8 cellular contexts compared by ENCODE assay signal in the genomic region with DNA sequence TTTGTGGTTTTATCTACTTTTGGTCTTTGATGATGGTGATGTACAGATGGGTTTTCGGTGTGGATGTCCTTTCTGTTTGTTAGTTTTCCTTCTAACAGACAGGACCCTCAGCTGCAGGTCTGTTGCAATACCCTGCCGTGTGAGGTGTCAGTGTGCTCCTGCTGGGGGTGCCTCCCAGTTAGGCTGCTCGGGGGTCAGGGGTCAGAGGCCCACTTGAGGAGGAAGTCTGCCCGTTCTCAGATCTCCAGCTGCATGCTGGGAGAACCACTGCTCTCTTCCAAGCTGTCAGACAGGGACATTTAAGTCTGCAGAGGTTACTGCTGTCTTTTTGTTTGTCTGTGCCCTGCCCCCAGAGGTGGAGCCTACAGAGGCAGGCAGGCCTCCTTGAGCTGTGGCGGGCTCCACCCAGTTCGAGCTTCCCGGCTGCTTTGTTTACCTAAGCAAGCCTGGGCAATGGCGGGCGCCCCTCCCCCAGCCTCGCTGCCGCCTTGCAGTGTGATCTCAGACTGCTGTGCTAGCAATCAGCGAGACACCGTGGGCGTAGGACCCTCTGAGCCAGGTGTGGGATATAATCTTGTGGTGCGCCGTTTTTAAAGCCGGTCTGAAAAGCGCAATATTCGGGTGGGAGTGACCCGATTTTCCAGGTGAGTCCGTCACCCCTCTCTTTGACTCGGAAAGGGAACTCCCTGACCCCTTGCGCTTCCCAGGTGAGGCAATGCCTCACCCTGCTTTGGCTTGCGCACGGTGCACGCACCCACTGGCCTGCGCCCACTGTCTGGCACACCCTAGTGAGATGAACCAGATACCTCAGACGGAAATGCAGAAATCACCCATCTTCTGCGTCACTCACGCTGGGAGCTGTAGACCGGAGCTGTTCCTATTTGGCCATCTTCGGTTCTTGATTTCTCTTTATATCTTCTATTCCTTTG.
DNase-seq lines count a peak whose midpoint lies in the region; ATAC-seq, FAIRE-seq and TF ChIP-seq lines count a peak whose summit lies in the region.
"Not testable (repeated sequence)": the region's sequence is repeated elsewhere in the genome, so short reads cannot be mapped to it uniquely, and the experiment has no call there.

No MANE protein-coding gene starts in this region.

- not testable (repeated sequence) for H3K23ac ChIP-seq in H9 (ENCODE audit: insufficient read length, low read depth, low read length)

- 2% methylated on average over 17 of the region's 32 CpGs for WGBS in A549 (ENCODE audit: missing lambda C conversion rate)
- WGBS in H9 (ENCODE audit: extremely low coverage, insufficient read length, low lambda C conversion rate) = no CpG with 5 or more reads among the region's 32 CpGs
- WGBS in endodermal cell (ENCODE audit: insufficient coverage in 1 of 2, insufficient read length in 1 of 2), 2 experiments = 74 to 89% methylated on average over 16 to 31 of the region's 32 CpGs

- H3K27ac Mint-ChIP-seq in H9 = peak overlapping the region; percentile 88 to 99 (median 96)
- peak overlapping the region; percentile 98 for H3K27ac Mint-ChIP-seq in endodermal cell
- peak overlapping the region; percentile 60 for H3K27ac Mint-ChIP-seq in osteocyte (ENCODE audit: unreplicated experiment)

- not testable (repeated sequence) for H3K14ac ChIP-seq in H9 (ENCODE audit: insufficient read depth, low read length)

- H3T11ph ChIP-seq in H9 (ENCODE audit: low read length) = not testable (repeated sequence)

- H3K9ac ChIP-seq in H9 (ENCODE audit: extremely low read depth, insufficient read length, low read length) = peak overlapping the region; percentile 58
- H3K9ac ChIP-seq in endodermal cell (ENCODE audit: extremely low read depth, low read length, poor library complexity, severe bottlenecking) = not testable (repeated sequence)

- H3K4me1 Mint-ChIP-seq in H9 = peaks cover 16 to 21% of the 10 kb centered on the region in 2 experiments
- H3K4me1 Mint-ChIP-seq in endodermal cell; osteocyte (ENCODE audit: unreplicated experiment): not testable (repeated sequence)

- not testable (repeated sequence) for H2AK5ac ChIP-seq in H9 (ENCODE audit: insufficient read length, low read length)

- H3K9me3 ChIP-seq in A549; H9 (ENCODE audit: control insufficient read depth, low read depth, low read length); endodermal cell (ENCODE audit: control insufficient read depth, low read length): not testable (repeated sequence)

- peak overlapping the region; percentile 87 to 95 for H3K27ac ChIP-seq in A549
- not testable (repeated sequence) for H3K27ac ChIP-seq in H9 (ENCODE audit: insufficient read length, low read depth, low read length); endodermal cell (ENCODE audit: low read depth, low read length)

- not testable (repeated sequence) for H2BK5ac ChIP-seq in H9 (ENCODE audit: insufficient read length, low read length)

- not testable (repeated sequence) for TF ChIP-seq EP300 in A549 (IDR thresholded peaks at IDR 0.05)

- not testable (repeated sequence) for H3K79me2 ChIP-seq in H9 (ENCODE audit: insufficient read depth, low read length)

- H4K20me1 ChIP-seq in H9 (ENCODE audit: control insufficient read depth, insufficient read depth, insufficient read length) = not testable (repeated sequence)

- CTCF ChIA-PET in A549 (lab: Yijun Ruan, JAX) = interaction anchor here (1.0 to 1.6 kb wide), 3 partner anchors 8 to 146 kb away, joined by 3 to 4 read pairs (median 4); no protein-coding TSS in a partner anchor

- H3K4me2 ChIP-seq in A549 (peak overlapping the region; percentile 88), H9 (ENCODE audit: insufficient read depth, insufficient read length, low read length) (peak overlapping the region; percentile 62)

- not testable (repeated sequence) for H3K36me3 ChIP-seq in endodermal cell (ENCODE audit: control insufficient read depth, insufficient read depth, low read length)

- H2BK120ac ChIP-seq in H9 (ENCODE audit: low read depth, low read length, poor library complexity, severe bottlenecking) = not testable (repeated sequence)

- peaks cover 1 to 10% (median 10%) of the 10 kb centered on the region in 3 experiments; a peak in 5 of 7 replicates for H3K36me3 Mint-ChIP-seq in H9 (ENCODE audit: insufficient read depth in 1 of 3, low read depth in 3 of 3)
- not testable (repeated sequence) for H3K36me3 Mint-ChIP-seq in endodermal cell (ENCODE audit: low read depth); osteocyte (ENCODE audit: unreplicated experiment)

- H3K4ac ChIP-seq in H9 (ENCODE audit: low read depth, low read length) = not testable (repeated sequence)

- DNase-seq in A549 (ENCODE audit: low read depth in 1 of 2, low spot score in 1 of 2) = peak in 1 of 2 experiments; percentile 70
- DNase-seq in H9; endodermal cell; osteocyte (ENCODE audit: extremely low spot score, unreplicated experiment): not testable (repeated sequence)
- DNase-seq in NCI-H1105 treated with DMSO at 0.1 percent for 48 hours (lab: John Stamatoyannopoulos, UW) = peak; percentile 54
- DNase-seq in NCI-H510A treated with DMSO at 0.1 percent for 48 hours (lab: John Stamatoyannopoulos, UW) = peak; percentile 23
- DNase-seq in RPMI8226 = peak; percentile 35
- peak in 1 of 2 donors; percentile 18 for DNase-seq in left colon

- H4K91ac ChIP-seq in H9 (ENCODE audit: insufficient read length, low read depth, low read length) = not testable (repeated sequence)

- intact Hi-C loops in left colon (cut with DNase I, micrococcal nuclease) = not testable (repeated sequence)

- not testable (repeated sequence) for H4K8ac ChIP-seq in H9 (replicated peaks; ENCODE audit: insufficient read length, low read depth, low read length)

- peak overlapping the region; percentile 59 for H3K4me3 ChIP-seq in A549
- H3K4me3 ChIP-seq in endodermal cell (ENCODE audit: low read length) = not testable (repeated sequence)

- not testable (repeated sequence) for TF ChIP-seq CTCF in A549 (IDR thresholded peaks at IDR 0.05); H9 (conservative IDR thresholded peaks at IDR 0.05); endodermal cell (conservative IDR thresholded peaks at IDR 0.05); osteocyte (IDR thresholded peaks at IDR 0.05)

- not testable (repeated sequence) for H2BK20ac ChIP-seq in H9 (ENCODE audit: low read depth, low read length, poor library complexity, severe bottlenecking)

- peak overlapping the region; percentile 82 to 84 for H3K4me3 Mint-ChIP-seq in H9
- H3K4me3 Mint-ChIP-seq in endodermal cell = peak overlapping the region; percentile 82
- H3K4me3 Mint-ChIP-seq in osteocyte (ENCODE audit: unreplicated experiment) = peak overlapping the region; percentile 72

- POLR2A ChIA-PET in A549 (lab: Yijun Ruan, JAX) = not testable (repeated sequence)

- FAIRE-seq in A549 (lab: Jason Lieb, UNC) = not testable (repeated sequence)

- H3K27me3 ChIP-seq in H9 (ENCODE audit: insufficient read depth, low read length); endodermal cell (ENCODE audit: control insufficient read depth, insufficient read depth, low read length, poor library complexity, severe bottlenecking): not testable (repeated sequence)

- ATAC-seq in A549 (peak in 1 of 2 experiments; percentile 72; a peak in 3 of 6 replicates), left colon (peak; percentile 46)

- H3K9me3 Mint-ChIP-seq in H9; osteocyte (ENCODE audit: unreplicated experiment): not testable (repeated sequence)
- peaks cover 13% of the 10 kb centered on the region for H3K9me3 Mint-ChIP-seq in endodermal cell

- H2BK12ac ChIP-seq in H9 (ENCODE audit: insufficient read length, low read depth, low read length) = peak overlapping the region; percentile 62

- not testable (repeated sequence) for H3K23me2 ChIP-seq in H9 (ENCODE audit: insufficient read length, low read depth, low read length, poor library complexity, severe bottlenecking)

- TF ChIP-seq RAD21 in A549 (conservative IDR thresholded peaks at IDR 0.05 in 1 of 2, IDR thresholded peaks at IDR 0.05 in 1 of 2) = not testable (repeated sequence)

- not testable (repeated sequence) for H3K79me1 ChIP-seq in H9 (ENCODE audit: insufficient read depth, low read depth, low read length, poor library complexity, severe bottlenecking)

- not testable (repeated sequence) for H2BK15ac ChIP-seq in H9 (ENCODE audit: low read depth, low read length)

- H3K56ac ChIP-seq in H9 (ENCODE audit: insufficient read length, low read depth, low read length) = not testable (repeated sequence)

- H3K27me3 Mint-ChIP-seq in H9 (ENCODE audit: low read depth); osteocyte (ENCODE audit: unreplicated experiment): not testable (repeated sequence)
- H3K27me3 Mint-ChIP-seq in endodermal cell (ENCODE audit: insufficient read depth) = peaks cover 24% of the 10 kb centered on the region

- not testable (repeated sequence) for H3K4me1 ChIP-seq in A549; H9 (ENCODE audit: insufficient read depth, low read length); endodermal cell (ENCODE audit: control insufficient read depth, insufficient read depth, low read length)

- peak overlapping the region; percentile 34 for H3K18ac ChIP-seq in H9 (ENCODE audit: insufficient read length, low read depth, low read length)

- H2AFZ ChIP-seq in H9 (ENCODE audit: low read length) = not testable (repeated sequence)

- not testable (repeated sequence) for TF ChIP-seq POLR2A in A549 (IDR thresholded peaks at IDR 0.05; ENCODE audit: low read length)

- H4K5ac ChIP-seq in H9 (ENCODE audit: insufficient read length, low read depth, low read length) = not testable (repeated sequence)

TF ChIP-seq in A549, 52 proteins besides CTCF, POLR2A, EP300 and RAD21:
- TF ChIP-seq, protein P1, sequence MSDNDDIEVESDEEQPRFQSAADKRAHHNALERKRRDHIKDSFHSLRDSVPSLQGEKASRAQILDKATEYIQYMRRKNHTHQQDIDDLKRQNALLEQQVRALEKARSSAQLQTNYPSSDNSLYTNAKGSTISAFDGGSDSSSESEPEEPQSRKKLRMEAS (IDR thresholded peaks at IDR 0.05) = peak; percentile 43
- peak; percentile 12; the same call in 1 of the 2 replicates for TF ChIP-seq HOXB5 (CRISPR knock-in tag; IDR thresholded peaks at IDR 0.05)
- peak; percentile 53; the same call in 1 of the 2 replicates for TF ChIP-seq GATA3 (IDR thresholded peaks at IDR 0.05; ENCODE audit: borderline replicate concordance)
